In the genomic region with DNA sequence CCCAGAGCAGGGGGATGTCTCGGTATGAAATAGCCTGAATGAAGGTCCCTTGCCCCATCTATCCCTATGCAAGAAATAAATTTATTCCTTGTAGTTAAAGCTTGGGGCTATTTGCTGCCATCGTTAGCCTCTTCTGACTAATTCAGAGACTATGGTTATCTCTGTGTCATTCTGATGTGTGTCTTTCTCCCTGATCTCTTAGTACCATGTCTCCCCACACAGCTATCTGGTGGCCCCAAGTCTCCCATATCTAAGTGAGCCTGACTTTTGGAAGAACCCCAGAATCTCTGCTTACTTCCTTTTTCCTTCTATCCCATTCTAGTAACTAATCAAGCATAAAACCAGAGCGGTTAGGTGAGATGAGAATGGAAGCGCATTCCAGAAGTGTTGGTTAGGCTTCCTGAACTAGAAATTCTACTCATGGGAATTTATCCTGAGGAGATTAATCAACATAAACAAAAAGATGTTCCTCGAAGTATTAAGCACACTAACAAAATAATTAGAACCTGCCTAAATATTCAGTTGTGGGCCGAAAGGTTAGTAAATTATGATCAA, we compare ENCODE assay signal across 1 cellular context.
TF ChIP-seq lines count a peak whose summit lies in the region.

No MANE protein-coding gene starts in this region.

TF ChIP-seq in K562, 482 proteins besides CTCF, POLR2A, EP300 and RAD21 (continued from another document):
- TF ChIP-seq, protein P1, sequence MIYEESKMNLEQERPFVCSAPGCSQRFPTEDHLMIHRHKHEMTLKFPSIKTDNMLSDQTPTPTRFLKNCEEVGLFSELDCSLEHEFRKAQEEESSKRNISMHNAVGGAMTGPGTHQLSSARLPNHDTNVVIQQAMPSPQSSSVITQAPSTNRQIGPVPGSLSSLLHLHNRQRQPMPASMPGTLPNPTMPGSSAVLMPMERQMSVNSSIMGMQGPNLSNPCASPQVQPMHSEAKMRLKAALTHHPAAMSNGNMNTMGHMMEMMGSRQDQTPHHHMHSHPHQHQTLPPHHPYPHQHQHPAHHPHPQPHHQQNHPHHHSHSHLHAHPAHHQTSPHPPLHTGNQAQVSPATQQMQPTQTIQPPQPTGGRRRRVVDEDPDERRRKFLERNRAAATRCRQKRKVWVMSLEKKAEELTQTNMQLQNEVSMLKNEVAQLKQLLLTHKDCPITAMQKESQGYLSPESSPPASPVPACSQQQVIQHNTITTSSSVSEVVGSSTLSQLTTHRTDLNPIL (CRISPR knock-in tag; IDR thresholded peaks at IDR 0.05): no peak
- TF ChIP-seq ARID1B (IDR thresholded peaks at IDR 0.05): peak; percentile 32; the same call in 1 of the 2 replicates
- TF ChIP-seq GTF2E2 (tag; IDR thresholded peaks at IDR 0.05): no peak
- TF ChIP-seq NCOR1 (IDR thresholded peaks at IDR 0.05): peak; percentile 21; the same call in 1 of the 2 replicates
- TF ChIP-seq, protein P2, sequence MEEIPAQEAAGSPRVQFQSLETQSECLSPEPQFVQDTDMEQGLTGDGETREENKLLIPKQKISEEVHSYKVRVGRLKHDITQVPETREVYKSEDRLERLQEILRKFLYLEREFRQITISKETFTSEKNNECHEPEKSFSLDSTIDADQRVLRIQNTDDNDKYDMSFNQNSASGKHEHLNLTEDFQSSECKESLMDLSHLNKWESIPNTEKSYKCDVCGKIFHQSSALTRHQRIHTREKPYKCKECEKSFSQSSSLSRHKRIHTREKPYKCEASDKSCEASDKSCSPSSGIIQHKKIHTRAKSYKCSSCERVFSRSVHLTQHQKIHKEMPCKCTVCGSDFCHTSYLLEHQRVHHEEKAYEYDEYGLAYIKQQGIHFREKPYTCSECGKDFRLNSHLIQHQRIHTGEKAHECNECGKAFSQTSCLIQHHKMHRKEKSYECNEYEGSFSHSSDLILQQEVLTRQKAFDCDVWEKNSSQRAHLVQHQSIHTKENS (CRISPR knock-in tag; IDR thresholded peaks at IDR 0.05): no peak
- TF ChIP-seq CBFA2T3 (IDR thresholded peaks at IDR 0.05): peak; percentile 71
- TF ChIP-seq TEAD4 (IDR thresholded peaks at IDR 0.05; ENCODE audit: low read length): peak; percentile 55; the same call in 1 of the 2 replicates
- no peak for TF ChIP-seq TEAD4 (CRISPR knock-in tag; IDR thresholded peaks at IDR 0.05; ENCODE audit: borderline replicate concordance)
